In genomic region chr2:98518106-98518505, GRCh38 we compare ENCODE assay signal across 9 cellular contexts.
DNase-seq lines count a peak whose midpoint lies in the region; ATAC-seq and TF ChIP-seq lines count a peak whose summit lies in the region.
"Had no signal": no experiment of that assay in that cellular context is flagged by ENCODE, and none has a peak within 500 bp of the region (broad histone marks: within the 10 kb centered on the region; RNA-seq: fewer than 3 reads in every experiment).

No MANE protein-coding gene starts in this region.

- no peaks in the 10 kb centered on the region for H4K20me1 ChIP-seq in OCI-LY1 (ENCODE audit: insufficient read depth, low read length)

- H3K9ac ChIP-seq in OCI-LY1 (ENCODE audit: low read length) = no peak overlapping the region

- H3K36me3 Mint-ChIP-seq in immature natural killer cell = peaks cover 4 to 14% (median 9%) of the 10 kb centered on the region in 3 donors

- ATAC-seq in HG02840 (IDR thresholded peaks at IDR 0.05; ENCODE audit: low FRiP score, unreplicated experiment) (no peak), HG02588 (IDR thresholded peaks at IDR 0.05; ENCODE audit: unreplicated experiment) (no peak)

- no peaks in the 10 kb centered on the region for H3K9me3 Mint-ChIP-seq in immature natural killer cell
- H3K9me3 Mint-ChIP-seq: nephron had no signal

- no peak overlapping the region for H3K4me2 ChIP-seq in OCI-LY1 (ENCODE audit: low read length)

- H3K9me3 ChIP-seq in OCI-LY1 (ENCODE audit: low read length) = no peaks in the 10 kb centered on the region

- H3K4me3 Mint-ChIP-seq in immature natural killer cell = peak overlapping the region in 2 of 5 donors; percentile 1 to 9
- H3K4me3 Mint-ChIP-seq: nephron had no signal

- no peaks in the 10 kb centered on the region for H3K36me3 ChIP-seq in OCI-LY1 (ENCODE audit: insufficient read depth, low read length)

- H3K27ac Mint-ChIP-seq in immature natural killer cell = peak overlapping the region; percentile 26 to 89 (median 76)

- no peaks in the 10 kb centered on the region for H3K79me2 ChIP-seq in OCI-LY1 (ENCODE audit: insufficient read depth, low read length)

- H3K4me1 Mint-ChIP-seq in immature natural killer cell = peaks cover 63 to 83% of the 10 kb centered on the region in 2 donors

- no peaks in the 10 kb centered on the region for H3F3A ChIP-seq in OCI-LY1 (ENCODE audit: insufficient read depth, low read length)

- H3K4me3 ChIP-seq in GM12865 (ENCODE audit: low read depth, low read length) (no peak overlapping the region), OCI-LY1 (ENCODE audit: low read depth, low read length, poor library complexity, severe bottlenecking) (no peak overlapping the region)

- H3K27me3 ChIP-seq in OCI-LY1 (ENCODE audit: insufficient read depth, low read length) = no peaks in the 10 kb centered on the region

- H2AFZ ChIP-seq in OCI-LY1 (ENCODE audit: low read length) = no peak overlapping the region

- H3K4me1 ChIP-seq in OCI-LY1 (ENCODE audit: insufficient read depth, low read length, severe bottlenecking) = no peaks in the 10 kb centered on the region

- peak; percentile 54 for TF ChIP-seq CTCF in GM12865 (IDR thresholded peaks at IDR 0.05; ENCODE audit: insufficient read depth, low read depth, low read length, missing control alignments)
- TF ChIP-seq CTCF in OCI-LY1 (IDR thresholded peaks at IDR 0.05; ENCODE audit: low read length) = peak; percentile 94

- H3K27ac ChIP-seq in OCI-LY1 (ENCODE audit: low read depth, low read length, poor library complexity, severe bottlenecking) = no peak overlapping the region

- no peaks in the 10 kb centered on the region for H3K27me3 Mint-ChIP-seq in immature natural killer cell (ENCODE audit: low read depth in 3 of 3)

- DNase-seq in GM12865 (ENCODE audit: low read depth) (peak; percentile 51), immature natural killer cell (peak; percentile 49 to 61 (median 55)), DMS53 (lab: John Stamatoyannopoulos, UW) (no peak)
- peak; percentile 29 for DNase-seq in activated gamma-delta T cell treated with anti-CD3 and anti-CD28 coated beads, Interleukin-2, amount 50 U/mL, for 16 hours (ENCODE audit: low read depth)
- DNase-seq in stimulated activated CD8-positive, alpha-beta memory T cell treated with anti-CD3 and anti-CD28 coated beads, Interleukin-4, amount 100 ng/mL, for 24 hours (ENCODE audit: low read depth) = peak; percentile 38

- no peaks in the 10 kb centered on the region for H3K9me2 ChIP-seq in OCI-LY1 (ENCODE audit: low read depth, low read length)
